8 cellular contexts compared by ENCODE assay signal in the genomic region with DNA sequence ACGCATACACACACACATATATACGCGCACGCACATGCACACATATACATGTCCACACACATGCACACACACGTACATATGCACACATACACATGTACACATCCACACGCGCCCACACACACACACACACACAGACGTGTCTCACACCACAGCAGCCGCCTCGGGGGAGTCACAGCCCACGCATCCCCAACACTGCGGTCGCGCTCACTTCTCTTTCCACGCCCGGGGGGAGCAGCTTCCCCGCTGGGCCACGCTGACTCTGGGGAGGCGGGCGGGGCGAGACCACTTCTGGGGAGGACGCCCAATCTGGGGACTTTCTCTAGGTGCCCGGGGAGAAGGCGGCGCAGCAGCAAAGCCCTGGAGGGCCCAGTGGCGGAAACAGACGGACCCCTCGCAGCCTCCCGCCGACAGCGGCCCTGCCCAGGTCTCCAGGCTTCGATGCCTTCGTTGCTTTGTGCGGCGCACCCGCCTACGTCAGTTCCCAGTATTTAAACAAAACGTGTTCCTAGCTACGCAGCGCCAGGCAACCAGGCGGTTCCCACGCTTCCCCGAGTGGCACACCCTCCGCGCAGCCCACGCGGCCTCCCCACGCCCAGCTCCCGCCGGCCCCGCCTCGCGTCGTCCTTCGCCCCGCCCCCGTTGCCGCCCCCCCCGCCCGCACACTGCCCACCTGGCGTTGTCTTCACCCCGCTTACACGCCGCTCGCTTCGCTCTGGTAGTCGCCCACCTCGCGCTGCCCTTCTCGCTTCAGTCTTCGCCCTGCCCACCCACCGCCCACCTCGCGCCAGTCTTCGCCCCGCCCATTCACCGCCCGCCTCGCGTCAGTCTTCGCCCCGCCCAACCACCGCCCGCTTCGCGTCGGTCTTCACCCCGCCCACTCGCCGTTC. TPM values are rescaled to one million over a fixed set of nuclear protein-coding genes. Genes with fewer than 3 reads are reported as not detected.
DNase-seq lines count a peak whose midpoint lies in the region; ATAC-seq and TF ChIP-seq lines count a peak whose summit lies in the region.

No MANE protein-coding gene starts in this region.

- H3K27ac Mint-ChIP-seq in GM23338 = peak overlapping the region; percentile 89

- peak overlapping the region; percentile 84 for H3K4me3 Mint-ChIP-seq in GM23338

- H3K36me3 ChIP-seq in DOHH2 (ENCODE audit: control insufficient read depth, low read length) (peaks cover 17% of the 10 kb centered on the region), GM23338 (ENCODE audit: insufficient read depth) (no peaks in the 10 kb centered on the region), Loucy (ENCODE audit: insufficient read depth, low read length) (no peaks in the 10 kb centered on the region), esophagus muscularis mucosa (peaks cover 0 to 15% (median 13%) of the 10 kb centered on the region in 4 donors), neuron (ENCODE audit: insufficient read depth, low read length) (peaks cover 9% of the 10 kb centered on the region), tibial nerve (peaks cover 0 to 34% (median 0%) of the 10 kb centered on the region in 3 donors)

- no peaks in the 10 kb centered on the region for H3K9me3 ChIP-seq in DOHH2 (ENCODE audit: control insufficient read depth, insufficient read depth, low read length)
- H3K9me3 ChIP-seq in Loucy (ENCODE audit: insufficient read depth, low read depth, low read length) = no peaks in the 10 kb centered on the region
- no peaks in the 10 kb centered on the region for H3K9me3 ChIP-seq in esophagus muscularis mucosa
- H3K9me3 ChIP-seq in neuron (ENCODE audit: low read length) = peaks cover 4% of the 10 kb centered on the region
- H3K9me3 ChIP-seq in tibial nerve = peaks cover 0 to 15% (median 0%) of the 10 kb centered on the region in 4 donors

- H3K9me2 ChIP-seq in DOHH2 (replicated peaks; ENCODE audit: control insufficient read depth, low read length) (no peaks in the 10 kb centered on the region), GM23338 (ENCODE audit: insufficient read depth) (no peaks in the 10 kb centered on the region; the same call in 1 of the 2 replicates), Loucy (replicated peaks; ENCODE audit: low read depth, low read length) (no peaks in the 10 kb centered on the region)

- H3K4me3 ChIP-seq in DOHH2 (ENCODE audit: low read length) = peak overlapping the region; percentile 89
- H3K4me3 ChIP-seq in GM23338 = peak overlapping the region; percentile 85
- H3K4me3 ChIP-seq in Loucy (ENCODE audit: low read length, poor library complexity, severe bottlenecking) = peak overlapping the region; percentile 90
- H3K4me3 ChIP-seq in esophagus muscularis mucosa = peak overlapping the region; percentile 68 to 84 (median 74)
- peak overlapping the region; percentile 85 for H3K4me3 ChIP-seq in neuron (ENCODE audit: low read length)
- H3K4me3 ChIP-seq in tibial nerve = peak overlapping the region; percentile 60 to 77 (median 70)

- H3K4me2 ChIP-seq in DOHH2 (ENCODE audit: low read length) (peak overlapping the region; percentile 99), GM23338 (peak overlapping the region; percentile 93), Loucy (ENCODE audit: low read depth, low read length, poor library complexity, severe bottlenecking) (peak overlapping the region; percentile 96)

- H3F3A ChIP-seq in DOHH2 (ENCODE audit: control insufficient read depth, insufficient read depth) (0 out of 2 replicates have a peak, but pooled peaks cover 5% of the 10 kb centered on the region), GM23338 (replicated peaks; ENCODE audit: low read depth) (no peaks in the 10 kb centered on the region), Loucy (ENCODE audit: low read depth) (0 out of 2 replicates have a peak, but pooled peaks cover 4% of the 10 kb centered on the region)

- peaks cover under 1% of the 10 kb centered on the region; the same call in 1 of the 3 replicates for H3K9me3 Mint-ChIP-seq in GM23338

- TF ChIP-seq POLR2A in esophagus muscularis mucosa (IDR thresholded peaks at IDR 0.05; ENCODE audit: low read depth) = no peak
- peak in 1 of 2 donors; percentile 47 for TF ChIP-seq POLR2A in tibial nerve (IDR thresholded peaks at IDR 0.05)

- H4K20me1 ChIP-seq in DOHH2 (ENCODE audit: control insufficient read depth, insufficient read depth, low read depth, low read length) = no peaks in the 10 kb centered on the region
- peaks cover 4% of the 10 kb centered on the region; the same call in 1 of the 2 replicates for H4K20me1 ChIP-seq in GM23338 (replicated peaks; ENCODE audit: insufficient read depth)
- peaks cover 9% of the 10 kb centered on the region for H4K20me1 ChIP-seq in Loucy (ENCODE audit: insufficient read depth, low read length, poor library complexity, severe bottlenecking)

- DNase-seq in GM23338 (ENCODE audit: low spot score) = peak; percentile 84
- peak; percentile 73 to 78 for DNase-seq in activated CD8-positive, alpha-beta memory T cell treated with anti-CD3 and anti-CD28 coated beads for 4 hours (ENCODE audit: low read depth in 2 of 2)
- no peak for DNase-seq in esophagus muscularis mucosa (ENCODE audit: extremely low spot score)
- peak in 1 of 2 donors; percentile 17 for DNase-seq in tibial nerve (ENCODE audit: low spot score in 2 of 2)
- DNase-seq in NCI-H1417 (lab: John Stamatoyannopoulos, UW) = no peak

- H3K9ac ChIP-seq in Loucy (ENCODE audit: low read depth, low read length, poor library complexity, severe bottlenecking) = peak overlapping the region; percentile 83

- 10% methylated on average over 36 of the region's 90 CpGs for WGBS in esophagus muscularis mucosa
- WGBS in tibial nerve, 2 donors = 4 to 6% methylated on average over 55 to 83 of the region's 90 CpGs

- peaks cover 21% of the 10 kb centered on the region for H3K4me1 Mint-ChIP-seq in GM23338

- intact Hi-C loops in esophagus muscularis mucosa (cut with DNase I) = loop anchor here (2.0 to 5.0 kb wide), 2 partner anchors 83 to 356 kb away; partner anchors contain the start of genes CTDP1 and SLC66A2

- peaks cover 14% of the 10 kb centered on the region for H3K27me3 Mint-ChIP-seq in GM23338 (ENCODE audit: insufficient read depth, low read depth, poor library complexity)

- H3K27me3 ChIP-seq in DOHH2 (ENCODE audit: control insufficient read depth, low read length) (no peaks in the 10 kb centered on the region), GM23338 (ENCODE audit: insufficient read depth) (no peaks in the 10 kb centered on the region), Loucy (ENCODE audit: insufficient read depth, low read length, poor library complexity, severe bottlenecking) (no peaks in the 10 kb centered on the region), esophagus muscularis mucosa (no peaks in the 10 kb centered on the region), neuron (ENCODE audit: insufficient read depth, low read length) (no peaks in the 10 kb centered on the region), tibial nerve (no peaks in the 10 kb centered on the region)

- TF ChIP-seq EP300 in esophagus muscularis mucosa (IDR thresholded peaks at IDR 0.05) = no peak
- peak; percentile 23 to 66 for TF ChIP-seq EP300 in tibial nerve (IDR thresholded peaks at IDR 0.05)

- peak; percentile 82 for ATAC-seq in GM23338

- H2AFZ ChIP-seq in GM23338 = peak overlapping the region; percentile 94
- peak overlapping the region; percentile 99 for H2AFZ ChIP-seq in Loucy (ENCODE audit: low read length)
- H2AFZ ChIP-seq in neuron (ENCODE audit: low read depth, low read length) = peak overlapping the region; percentile 77

- peaks cover 11% of the 10 kb centered on the region for H3K36me3 Mint-ChIP-seq in GM23338 (ENCODE audit: low read depth)

- peak overlapping the region; percentile 52 for H3K27ac ChIP-seq in DOHH2 (ENCODE audit: low read depth, low read length)
- peak overlapping the region; percentile 50; the same call in 1 of the 2 replicates for H3K27ac ChIP-seq in GM23338 (ENCODE audit: low read depth)
- H3K27ac ChIP-seq in esophagus muscularis mucosa (replicated peaks in 1 of 4) = peak overlapping the region; percentile 82 to 93 (median 86)
- H3K27ac ChIP-seq in tibial nerve = peak overlapping the region; percentile 84 to 95 (median 90)

- TF ChIP-seq CTCF in DOHH2 (IDR thresholded peaks at IDR 0.05; ENCODE audit: low read depth, low read length, poor library complexity, severe bottlenecking) = no peak
- TF ChIP-seq CTCF in GM23338 (conservative IDR thresholded peaks at IDR 0.05; ENCODE audit: low read depth in 2 of 2) = no peak
- no peak for TF ChIP-seq CTCF in Loucy (conservative IDR thresholded peaks at IDR 0.05; ENCODE audit: low read length)
- TF ChIP-seq CTCF in esophagus muscularis mucosa (IDR thresholded peaks at IDR 0.05) = no peak
- no peak for TF ChIP-seq CTCF in tibial nerve (IDR thresholded peaks at IDR 0.05)

- peaks cover 37% of the 10 kb centered on the region for H3K79me2 ChIP-seq in DOHH2 (ENCODE audit: control insufficient read depth, low read length)
- peaks cover 34% of the 10 kb centered on the region for H3K79me2 ChIP-seq in GM23338 (replicated peaks; ENCODE audit: insufficient read depth)
- H3K79me2 ChIP-seq in Loucy (ENCODE audit: insufficient read depth, low read length) = peaks cover 30% of the 10 kb centered on the region

- H3K4me1 ChIP-seq in DOHH2 (ENCODE audit: control insufficient read depth, low read length) = peaks cover 19% of the 10 kb centered on the region
- no peaks in the 10 kb centered on the region; the same call in 1 of the 2 replicates for H3K4me1 ChIP-seq in GM23338 (ENCODE audit: insufficient read depth)
- H3K4me1 ChIP-seq in Loucy (ENCODE audit: insufficient read depth, low read length, poor library complexity, severe bottlenecking) = peaks cover 32% of the 10 kb centered on the region
- H3K4me1 ChIP-seq in esophagus muscularis mucosa = peaks cover 8 to 27% (median 19%) of the 10 kb centered on the region in 4 donors
- peaks cover 18% of the 10 kb centered on the region for H3K4me1 ChIP-seq in neuron (ENCODE audit: insufficient read depth, low read length)
- peaks cover 0 to 23% (median 4%) of the 10 kb centered on the region in 4 donors for H3K4me1 ChIP-seq in tibial nerve

TF ChIP-seq in GM23338, 12 proteins besides CTCF, POLR2A, EP300 and RAD21 (continues in another document):
- no peak for TF ChIP-seq ZNF114 (CRISPR knock-in tag; IDR thresholded peaks at IDR 0.05)
- no peak for TF ChIP-seq EZH2 (IDR thresholded peaks at IDR 0.05; ENCODE audit: low read depth, unreplicated experiment)

RNA-seq across cellular contexts. Expression of gene RBFA, which starts 0.8 kb away (rescaled TPM):
- total RNA-seq in GM23338 (2014; rRNA removed; shearing (Covaris generic)) = 43.3 and 46.5 TPM in 2 replicates
- polyA plus RNA-seq in GM23338 (2016; fragmentation: Nextera tagmentation; extraction: Ambion mirVana) = 33.8 and 36.3 TPM in 2 replicates
- total RNA-seq in esophagus muscularis mucosa (10 to 100 TPM; 22.0 to 32.0 (median 25.6) TPM), tibial nerve (10 to 100 TPM; 33.3 to 36.1 (median 33.6) TPM)

RNA-seq across cellular contexts. Expression of gene TXNL4A, which starts 45.1 kb away (rescaled TPM):
- 45.9 and 51.0 TPM in 2 replicates for total RNA-seq in GM23338 (2014; rRNA removed; shearing (Covaris generic))
- 271 and 277 TPM in 2 replicates for polyA plus RNA-seq in GM23338 (2016; fragmentation: Nextera tagmentation; extraction: Ambion mirVana)
- 10 to 100 TPM; 21.6 to 44.9 (median 38.9) TPM for total RNA-seq in esophagus muscularis mucosa
- total RNA-seq in tibial nerve = 10 to 100 TPM; 19.0 to 34.9 (median 32.5) TPM

Comparison
In these comparisons a context has a peak if more than half of its experiments do, and no peak if none do; other contexts are left out.
1. DNase-seq: peak in GM23338 (single experiment) and activated CD8-positive, alpha-beta memory T cell treated with anti-CD3 and anti-CD28 coated beads for 4 hours (2 of 2); none in esophagus muscularis mucosa (single experiment) and NCI-H1417 (0 of 3).
2. Peak in every context shown above with its lines, with median percentiles within 50 percentile points of each other: H3K27ac ChIP-seq, H3K4me2 ChIP-seq, H3K4me3 ChIP-seq and H2AFZ ChIP-seq.